ENCODE assay signal across 12 cellular contexts in the genomic region with DNA sequence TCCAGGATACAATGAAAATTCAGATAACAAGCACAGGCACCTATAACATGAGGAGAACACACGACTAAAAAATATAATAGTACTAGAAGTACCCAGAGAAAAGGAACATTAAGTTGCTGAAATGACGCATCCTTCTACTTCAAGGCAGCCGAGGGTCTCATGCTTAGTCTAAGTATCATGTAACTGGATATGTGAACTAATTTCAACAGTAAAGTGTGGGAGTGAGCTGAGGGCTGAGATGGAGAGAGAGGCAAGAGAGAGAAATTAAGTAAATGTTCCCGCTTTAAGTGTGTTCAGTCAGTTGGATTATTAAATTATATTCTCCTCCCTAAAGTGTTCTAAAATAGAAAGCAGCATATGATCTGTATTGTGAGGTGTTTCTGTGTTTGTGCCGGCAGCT.
"Had no signal": no experiment of that assay in that cellular context is flagged by ENCODE, and none has a peak within 500 bp of the region (broad histone marks: within the 10 kb centered on the region; RNA-seq: fewer than 3 reads in every experiment).

No MANE protein-coding gene starts in this region.

- ATAC-seq: esophagus mucosa, left lobe of liver, sciatic nerve, SK-N-SH treated with all-trans-retinoic acid at 6 μM for 48 hours, upper lobe of right lung had no signal

- DNase-seq: colonic mucosa, islet precursor cell, mammary epithelial cell, ovary, SHP77 treated with DMSO at 0.1 percent for 48 hours, upper lobe of right lung had no signal

- H3K4me3 ChIP-seq: colonic mucosa, hepatocyte, ovary, thoracic aorta, upper lobe of right lung had no signal

- H3K36me3 ChIP-seq: colonic mucosa, ovary, thoracic aorta, upper lobe of right lung had no signal

- H3K27ac ChIP-seq: colonic mucosa, hepatocyte, ovary, thoracic aorta, upper lobe of right lung had no signal

- H3K27me3 ChIP-seq: colonic mucosa, hepatocyte, ovary, upper lobe of right lung had no signal
